Comparison of ENCODE assay signal across 1 cellular context in genomic region chr15:67207555-67208182, GRCh38.
TF ChIP-seq lines count a peak whose summit lies in the region.

No MANE protein-coding gene starts in this region.

TF ChIP-seq in K562, 482 proteins besides CTCF, POLR2A, EP300 and RAD21 (continued from another document and continues in another):
- TF ChIP-seq RREB1 (CRISPR knock-in tag; IDR thresholded peaks at IDR 0.05) (no peak), JUND (IDR thresholded peaks at IDR 0.05; ENCODE audit: borderline replicate concordance, low read depth, low read length) (no peak), JUND (tag; IDR thresholded peaks at IDR 0.05; ENCODE audit: borderline replicate concordance, low read depth, low read length) (no peak), HMBOX1 (IDR thresholded peaks at IDR 0.05) (peak; percentile 61; the same call in 1 of the 2 replicates), U2AF1 (optimal IDR thresholded peaks at IDR 0.05; ENCODE audit: low read depth, low read length) (no peak), NR2C2 (CRISPR knock-in tag; IDR thresholded peaks at IDR 0.05) (no peak), NR2C2 (tag; IDR thresholded peaks at IDR 0.05) (no peak), HSF4 (CRISPR knock-in tag; IDR thresholded peaks at IDR 0.05; ENCODE audit: borderline replicate concordance) (no peak), ZNF584 (CRISPR knock-in tag; IDR thresholded peaks at IDR 0.05; ENCODE audit: low read depth) (no peak), XRCC5 (IDR thresholded peaks at IDR 0.05; ENCODE audit: low read depth, low read length) (no peak), ZNF512 (tag; IDR thresholded peaks at IDR 0.05) (no peak), ZNF644 (tag; IDR thresholded peaks at IDR 0.05; ENCODE audit: low read depth) (peak; percentile 37; the same call in 1 of the 2 replicates), SMARCA4 (IDR thresholded peaks at IDR 0.05) (peak; percentile 73), HDAC1 (IDR thresholded peaks at IDR 0.05) (no peak), CBFA2T3 (IDR thresholded peaks at IDR 0.05) (peak; percentile 62), NR1H2 (CRISPR knock-in tag; IDR thresholded peaks at IDR 0.05) (no peak), TAF1 (IDR thresholded peaks at IDR 0.05; ENCODE audit: control insufficient read depth, extremely low read depth, insufficient read depth, low read length, severe bottlenecking) (no peak), CBX8 (IDR thresholded peaks at IDR 0.05; ENCODE audit: borderline replicate concordance, extremely low read depth, low read depth, low read length, poor library complexity, severe bottlenecking) (no peak), ZNF436 (CRISPR knock-in tag; IDR thresholded peaks at IDR 0.05) (no peak), E2F4 (CRISPR knock-in tag; IDR thresholded peaks at IDR 0.05; ENCODE audit: low read depth) (no peak), CXXC5 (CRISPR knock-in tag; IDR thresholded peaks at IDR 0.05) (0 out of 2 replicates have a peak, but pooled peaks have one; percentile 16), JUNB (CRISPR knock-in tag; conservative IDR thresholded peaks at IDR 0.05) (no peak), ZNF133 (CRISPR knock-in tag; IDR thresholded peaks at IDR 0.05) (no peak), ARID3B (CRISPR knock-in tag; IDR thresholded peaks at IDR 0.05; ENCODE audit: borderline replicate concordance) (no peak), TFAM (CRISPR knock-in tag; conservative IDR thresholded peaks at IDR 0.05) (no peak), FOS (IDR thresholded peaks at IDR 0.05; ENCODE audit: extremely low read depth, insufficient read length) (no peak), ZNF41 (CRISPR knock-in tag; conservative IDR thresholded peaks at IDR 0.05) (no peak), CHCHD3 (CRISPR knock-in tag; IDR thresholded peaks at IDR 0.05) (no peak), E2F3 (CRISPR knock-in tag; IDR thresholded peaks at IDR 0.05) (no peak), MBD1 (CRISPR knock-in tag; IDR thresholded peaks at IDR 0.05) (no peak), GATAD2B (IDR thresholded peaks at IDR 0.05; ENCODE audit: borderline replicate concordance) (no peak), ZNF431 (CRISPR knock-in tag; IDR thresholded peaks at IDR 0.05) (no peak), ZBTB1 (CRISPR knock-in tag; IDR thresholded peaks at IDR 0.05; ENCODE audit: borderline replicate concordance, low read depth) (no peak), TRIM28 (IDR thresholded peaks at IDR 0.05) (no peak), SP1 (CRISPR knock-in tag; IDR thresholded peaks at IDR 0.05) (no peak), E2F5 (CRISPR knock-in tag; IDR thresholded peaks at IDR 0.05) (no peak), ZKSCAN3 (CRISPR knock-in tag; IDR thresholded peaks at IDR 0.05) (no peak), RBM14 (IDR thresholded peaks at IDR 0.05; ENCODE audit: borderline replicate concordance, insufficient read depth, low read depth, low read length) (no peak), GABPB1 (CRISPR knock-in tag; IDR thresholded peaks at IDR 0.05) (no peak), ZNF184 (CRISPR knock-in tag; IDR thresholded peaks at IDR 0.05) (no peak), ZBTB5 (IDR thresholded peaks at IDR 0.05) (no peak), ATF3 (IDR thresholded peaks at IDR 0.05) (no peak), ATF3 (CRISPR knock-in tag; conservative IDR thresholded peaks at IDR 0.05) (no peak), SAFB2 (IDR thresholded peaks at IDR 0.05; ENCODE audit: borderline replicate concordance, low read depth, low read length, severe bottlenecking) (no peak), ZNF445 (CRISPR knock-in tag; IDR thresholded peaks at IDR 0.05; ENCODE audit: low read depth) (no peak), MLLT1 (IDR thresholded peaks at IDR 0.05) (no peak), ZFPM2 (CRISPR knock-in tag; IDR thresholded peaks at IDR 0.05) (no peak), ERF (CRISPR knock-in tag; IDR thresholded peaks at IDR 0.05) (no peak), CCNT2 (IDR thresholded peaks at IDR 0.05; ENCODE audit: borderline replicate concordance, extremely low read depth, insufficient read length, low read depth, low read length) (no peak), XRCC4 (IDR thresholded peaks at IDR 0.05; ENCODE audit: extremely low read depth, insufficient read depth, insufficient read length) (no peak), PTBP1 (IDR thresholded peaks at IDR 0.05; ENCODE audit: low read depth, low read length) (no peak), CBX2 (IDR thresholded peaks at IDR 0.05; ENCODE audit: insufficient read depth, low read length, poor library complexity, severe bottlenecking) (no peak)
